9 cellular contexts compared by ENCODE assay signal in genomic region chr16:2551420-2551889, GRCh38. TPM values are rescaled to one million over a fixed set of nuclear protein-coding genes. Genes with fewer than 3 reads are reported as not detected.
A peak's percentile ranks its signal among the peaks of the same experiment; 100 is the strongest.
DNase-seq lines count a peak whose midpoint lies in the region; ATAC-seq and TF ChIP-seq lines count a peak whose summit lies in the region.
"Not testable (repeated sequence)": the region's sequence is repeated elsewhere in the genome, so short reads cannot be mapped to it uniquely, and the experiment has no call there.
"Had no signal": no experiment of that assay in that cellular context is flagged by ENCODE, and none has a peak within 500 bp of the region (broad histone marks: within the 10 kb centered on the region; RNA-seq: fewer than 3 reads in every experiment).

No MANE protein-coding gene starts in this region.

- H3K27ac ChIP-seq in GM23338 (ENCODE audit: low read depth) (peak overlapping the region; percentile 85), prostate gland (peak overlapping the region; percentile 60 to 62)
- H3K27ac ChIP-seq in endodermal cell (ENCODE audit: low read depth, low read length); right cardiac atrium (ENCODE audit: low read length); mesenchymal stem cell (ENCODE audit: low read length, poor library complexity, severe bottlenecking): not testable (repeated sequence)

- not testable (repeated sequence) for H2BK120ac ChIP-seq in mesenchymal stem cell (ENCODE audit: low read depth, low read length)

- ATAC-seq in GM23338: peak; percentile 79
- ATAC-seq in right cardiac atrium: not testable (repeated sequence)

- H3K36me3 Mint-ChIP-seq in GM23338 (ENCODE audit: low read depth); endodermal cell (ENCODE audit: low read depth): not testable (repeated sequence)

- not testable (repeated sequence) for H2BK15ac ChIP-seq in mesenchymal stem cell (ENCODE audit: low read depth, poor library complexity, severe bottlenecking)

- not testable (repeated sequence) for TF ChIP-seq POLR2A in prostate gland (IDR thresholded peaks at IDR 0.05)

- H3K27ac Mint-ChIP-seq in GM23338: peak overlapping the region; percentile 75; the same call in 1 of the 2 replicates
- H3K27ac Mint-ChIP-seq in endodermal cell: peak overlapping the region; percentile 75

- TF ChIP-seq CTCF in GM23338 (conservative IDR thresholded peaks at IDR 0.05; ENCODE audit: low read depth in 2 of 2): peak; percentile 32 to 45
- peak; percentile 72 for TF ChIP-seq CTCF in endodermal cell (conservative IDR thresholded peaks at IDR 0.05)
- not testable (repeated sequence) for TF ChIP-seq CTCF in prostate gland (IDR thresholded peaks at IDR 0.05)

- H3K27me3 Mint-ChIP-seq in GM23338 (ENCODE audit: insufficient read depth, low read depth, poor library complexity); endodermal cell (ENCODE audit: insufficient read depth): not testable (repeated sequence)

- intact Hi-C loops in right cardiac atrium (cut with DNase I); prostate gland (cut with DNase I): not testable (repeated sequence)

- H3K4me3 ChIP-seq in GM23338; endodermal cell (ENCODE audit: low read length); right cardiac atrium (ENCODE audit: low read length); mesenchymal stem cell (ENCODE audit: insufficient read depth in 1 of 2, low read depth in 1 of 2, low read length in 2 of 2); prostate gland: not testable (repeated sequence)

- not testable (repeated sequence) for H2AFZ ChIP-seq in GM23338; mesenchymal stem cell (ENCODE audit: low read depth, low read length)

- not testable (repeated sequence) for H2AK5ac ChIP-seq in mesenchymal stem cell (ENCODE audit: low read length, severe bottlenecking)

- not testable (repeated sequence) for H3K14ac ChIP-seq in mesenchymal stem cell (ENCODE audit: low read length in 2 of 2)

- H4K20me1 ChIP-seq in GM23338 (replicated peaks; ENCODE audit: insufficient read depth): not testable (repeated sequence)

- not testable (repeated sequence) for H3K36me3 ChIP-seq in GM23338 (ENCODE audit: insufficient read depth); endodermal cell (ENCODE audit: control insufficient read depth, insufficient read depth, low read length); mesenchymal stem cell (ENCODE audit: control insufficient read depth in 1 of 2, insufficient read depth in 2 of 2, low read depth in 1 of 2, low read length in 2 of 2); prostate gland

- not testable (repeated sequence) for H3K27me3 ChIP-seq in GM23338 (ENCODE audit: insufficient read depth); endodermal cell (ENCODE audit: control insufficient read depth, insufficient read depth, low read length, poor library complexity, severe bottlenecking); right cardiac atrium (ENCODE audit: control insufficient read depth, insufficient read depth); mesenchymal stem cell (ENCODE audit: control insufficient read depth in 1 of 2, insufficient read depth in 1 of 2, low read length in 2 of 2); prostate gland (replicated peaks; ENCODE audit: insufficient read depth)

- H3K4me1 Mint-ChIP-seq in GM23338, endodermal cell: not testable (repeated sequence)

- not testable (repeated sequence) for H2BK12ac ChIP-seq in mesenchymal stem cell (ENCODE audit: low read length in 2 of 2)

- not testable (repeated sequence) for H3K4ac ChIP-seq in mesenchymal stem cell (ENCODE audit: low read depth in 1 of 2, low read length in 2 of 2)

- H3K4me3 Mint-ChIP-seq in GM23338: 0 out of 3 replicates have a peak overlapping the region, but pooled peaks have one; percentile 19
- not testable (repeated sequence) for H3K4me3 Mint-ChIP-seq in endodermal cell

- H4K8ac ChIP-seq in mesenchymal stem cell (ENCODE audit: low read length): not testable (repeated sequence)

- not testable (repeated sequence) for H3K18ac ChIP-seq in mesenchymal stem cell (ENCODE audit: low read depth in 1 of 2, low read length in 2 of 2)

- not testable (repeated sequence) for H3K79me1 ChIP-seq in mesenchymal stem cell (replicated peaks; ENCODE audit: low read length, poor library complexity, severe bottlenecking)

- H3K23ac ChIP-seq in mesenchymal stem cell (ENCODE audit: low read length in 2 of 2): not testable (repeated sequence)

- H2BK5ac ChIP-seq in mesenchymal stem cell (ENCODE audit: low read depth, low read length, poor library complexity, severe bottlenecking): not testable (repeated sequence)

- not testable (repeated sequence) for H3K4me1 ChIP-seq in GM23338 (ENCODE audit: insufficient read depth); endodermal cell (ENCODE audit: control insufficient read depth, insufficient read depth, low read length); right cardiac atrium (ENCODE audit: control insufficient read depth, insufficient read depth, low read length); mesenchymal stem cell (ENCODE audit: control insufficient read depth, insufficient read depth, low read depth, low read length); prostate gland (replicated peaks)

- DNase-seq in GM23338 (ENCODE audit: low spot score) (peak; percentile 76), MV-4-11 (lab: John Stamatoyannopoulos, UW) (peak; percentile 23), amniotic epithelial cell (ENCODE audit: low read depth) (peak; percentile 47), endodermal cell (peak; percentile 80), right cardiac atrium (peak in 2 of 3 donors; percentile 9 to 21), mesenchymal stem cell (peak; percentile 27)
- not testable (repeated sequence) for DNase-seq in prostate gland (ENCODE audit: low spot score)

- not testable (repeated sequence) for H3K9ac ChIP-seq in endodermal cell (ENCODE audit: extremely low read depth, low read length, poor library complexity, severe bottlenecking); mesenchymal stem cell (ENCODE audit: low read length)

- not testable (repeated sequence) for H3K9me2 ChIP-seq in GM23338 (ENCODE audit: insufficient read depth)

- H4K91ac ChIP-seq in mesenchymal stem cell (ENCODE audit: low read length): not testable (repeated sequence)

- WGBS in endodermal cell (ENCODE audit: insufficient coverage in 1 of 2, insufficient read length in 1 of 2), 2 experiments: 74% methylated on average over 9 of the region's 17 CpGs; no CpG with 5 or more reads in 1 of the 2 experiments
- 68% methylated on average over 11 of the region's 17 CpGs for WGBS in right cardiac atrium
- 50% methylated on average over 11 of the region's 17 CpGs for WGBS in mesenchymal stem cell
- WGBS in prostate gland: 42% methylated on average over 16 of the region's 17 CpGs

- H3K9me3 Mint-ChIP-seq in GM23338, endodermal cell: not testable (repeated sequence)

- not testable (repeated sequence) for H3K79me2 ChIP-seq in GM23338 (replicated peaks; ENCODE audit: insufficient read depth)

- H3K4me2 ChIP-seq in GM23338; mesenchymal stem cell (ENCODE audit: low read length, poor library complexity, severe bottlenecking): not testable (repeated sequence)

- not testable (repeated sequence) for H3K9me3 ChIP-seq in endodermal cell (ENCODE audit: control insufficient read depth, low read length); right cardiac atrium (ENCODE audit: control insufficient read depth, low read length); mesenchymal stem cell (ENCODE audit: control insufficient read depth, low read length); prostate gland

- H3F3A ChIP-seq in GM23338 (replicated peaks; ENCODE audit: low read depth): not testable (repeated sequence)

RNA-seq across cellular contexts. Expression of gene PDPK1, which starts 13.6 kb away (rescaled TPM):
- 24.9 and 25.8 TPM in 2 replicates for total RNA-seq in GM23338 (2014; rRNA removed; shearing (Covaris generic))
- polyA plus RNA-seq in GM23338 (2016; fragmentation: Nextera tagmentation; extraction: Ambion mirVana) (13.1 and 19.3 TPM in 2 replicates), right cardiac atrium (18.0 TPM)
- total RNA-seq in endodermal cell (10 to 100 TPM; 29.2 to 30.3 TPM), right cardiac atrium (10 to 100 TPM; 35.7 to 44.9 (median 37.8) TPM), prostate gland (10 to 100 TPM; 33.1 to 73.2 TPM)
- polyA plus RNA-seq in endodermal cell (2013, experiment 1 of 2): 19.6 TPM
- polyA plus RNA-seq in endodermal cell (2013, experiment 2 of 2): 19.3 TPM
- 16.0 TPM for polyA plus RNA-seq in mesenchymal stem cell (2013, experiment 1 of 2)
- 15.7 TPM for polyA plus RNA-seq in mesenchymal stem cell (2013, experiment 2 of 2)

RNA-seq across cellular contexts. Expression of gene CEMP1, which starts 20.2 kb away (rescaled TPM):
- total RNA-seq in GM23338 (2014; rRNA removed; shearing (Covaris generic)): 0.31 TPM in 1 of 2 replicates, not detected in the other
- polyA plus RNA-seq in GM23338 (2016; fragmentation: Nextera tagmentation; extraction: Ambion mirVana) (7.5 and 10.1 TPM in 2 replicates), right cardiac atrium (0.27 TPM)
- total RNA-seq in endodermal cell (under 1 TPM in 1 of 2 donors, not detected in 1; 0.24 TPM), right cardiac atrium (not detected), prostate gland (1 to 10 TPM; 1.3 to 8.1 TPM)
- not detected for polyA plus RNA-seq in endodermal cell (2013, experiment 1 of 2)
- not detected for polyA plus RNA-seq in endodermal cell (2013, experiment 2 of 2)
- not detected for polyA plus RNA-seq in mesenchymal stem cell (2013, experiment 1 of 2)
- not detected for polyA plus RNA-seq in mesenchymal stem cell (2013, experiment 2 of 2)
- total RNA-seq: activated CD4-positive, alpha-beta memory T cell treated with anti-CD3 and anti-CD28 coated beads for 36 hours; gastrocnemius medialis had no signal

RNA-seq across cellular contexts. Expression of gene AMDHD2, which starts 31.3 kb away (rescaled TPM):
- 62.1 and 68.1 TPM in 2 replicates for total RNA-seq in GM23338 (2014; rRNA removed; shearing (Covaris generic))
- polyA plus RNA-seq in GM23338 (2016; fragmentation: Nextera tagmentation; extraction: Ambion mirVana): 12.2 and 20.2 TPM in 2 replicates
- total RNA-seq in endodermal cell: 10 to 100 TPM; 74.6 to 82.2 TPM
- polyA plus RNA-seq in endodermal cell (2013, experiment 1 of 2): 24.8 TPM
- polyA plus RNA-seq in endodermal cell (2013, experiment 2 of 2): 19.3 TPM
- total RNA-seq in right cardiac atrium: 10 to 100 TPM; 10.6 to 16.5 (median 14.4) TPM
- 12.1 TPM for polyA plus RNA-seq in right cardiac atrium
- polyA plus RNA-seq in mesenchymal stem cell (2013, experiment 1 of 2): 24.6 TPM
- 20.6 TPM for polyA plus RNA-seq in mesenchymal stem cell (2013, experiment 2 of 2)
- 10 to 100 TPM; 41.4 to 78.1 TPM for total RNA-seq in prostate gland

RNA-seq across cellular contexts. Expression of gene ATP6V0C, which starts 37.7 kb away (rescaled TPM):
- total RNA-seq in GM23338 (2014; rRNA removed; shearing (Covaris generic)): 98.2 and 109 TPM in 2 replicates
- polyA plus RNA-seq in GM23338 (2016; fragmentation: Nextera tagmentation; extraction: Ambion mirVana): 154 and 162 TPM in 2 replicates
- total RNA-seq in endodermal cell: 100 to 1,000 TPM; 176 to 180 TPM
- polyA plus RNA-seq in endodermal cell (2013, experiment 1 of 2): 220 TPM
- 207 TPM for polyA plus RNA-seq in endodermal cell (2013, experiment 2 of 2)
- total RNA-seq in right cardiac atrium: 100 to 1,000 TPM; 153 to 180 (median 179) TPM
- 206 TPM for polyA plus RNA-seq in right cardiac atrium
- polyA plus RNA-seq in mesenchymal stem cell (2013, experiment 1 of 2): 498 TPM
- 484 TPM for polyA plus RNA-seq in mesenchymal stem cell (2013, experiment 2 of 2)
- 100 to 1,000 TPM; 114 to 164 TPM for total RNA-seq in prostate gland
